In the genomic region with DNA sequence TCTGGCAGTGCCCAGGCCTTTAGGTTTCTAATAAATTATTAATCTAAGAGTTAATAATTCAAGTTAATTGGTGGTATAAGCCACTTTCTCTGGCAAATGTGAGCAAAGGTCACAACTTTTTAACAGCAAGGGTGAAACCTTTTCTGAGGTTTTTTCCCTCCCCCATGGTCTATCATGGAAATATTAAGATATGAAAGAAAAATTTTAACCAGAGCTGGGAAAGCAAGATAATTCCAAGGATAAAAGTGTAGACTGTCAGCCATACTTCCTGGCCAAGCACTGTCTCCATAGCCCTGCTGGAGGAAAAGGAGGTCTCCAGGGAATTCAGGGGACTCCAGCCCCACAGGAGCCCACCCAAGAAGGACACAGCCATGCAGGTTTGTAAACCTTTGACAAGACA, we compare ENCODE assay signal across 25 cellular contexts.
"Had no signal": no experiment of that assay in that cellular context is flagged by ENCODE, and none has a peak within 500 bp of the region (broad histone marks: within the 10 kb centered on the region; RNA-seq: fewer than 3 reads in every experiment).

No MANE protein-coding gene starts in this region.

- ATAC-seq: effector memory CD8-positive, alpha-beta T cell; esophagus mucosa; gastrocnemius medialis; heart right ventricle; left colon; left lobe of liver; lower lobe of right lung; mucosa of descending colon had no signal

- H3K27ac Mint-ChIP-seq: effector memory CD8-positive, alpha-beta T cell; endodermal cell; mesothelial cell of epicardium had no signal

- H3K4me3 Mint-ChIP-seq: effector memory CD8-positive, alpha-beta T cell; endodermal cell; mesothelial cell of epicardium had no signal

- DNase-seq: dermis blood vessel endothelial cell; dorsolateral prefrontal cortex; effector CD8-positive, alpha-beta T cell; effector memory CD8-positive, alpha-beta T cell; endodermal cell; erythroblast; esophagus squamous epithelium; foreskin fibroblast; foreskin melanocyte; gastrocnemius medialis; glutamatergic neuron; head of caudate nucleus; heart right ventricle; hippocampal formation; kidney glomerular epithelial cell; left colon; left ventricle myocardium inferior; lower lobe of right lung; mesenchymal stem cell; mucosa of descending colon had no signal

- H3K4me1 ChIP-seq: esophagus squamous epithelium, gastrocnemius medialis had no signal

- H3K9me3 ChIP-seq: esophagus squamous epithelium, gastrocnemius medialis, left ventricle myocardium inferior, lower lobe of right lung, mucosa of descending colon had no signal

- H3K36me3 Mint-ChIP-seq: mesothelial cell of epicardium had no signal

- H3K27ac ChIP-seq: epithelial cell of prostate, esophagus squamous epithelium, gastrocnemius medialis, heart right ventricle, left ventricle myocardium inferior, lower lobe of right lung had no signal

- H3K27me3 ChIP-seq: gastrocnemius medialis, heart right ventricle had no signal

- H3K36me3 ChIP-seq: esophagus squamous epithelium, gastrocnemius medialis, heart right ventricle, left ventricle myocardium inferior, lower lobe of right lung had no signal

- H3K9me3 Mint-ChIP-seq: effector memory CD8-positive, alpha-beta T cell had no signal

- H3K4me1 Mint-ChIP-seq: endodermal cell had no signal

- H3K4me3 ChIP-seq: coronary artery, dorsolateral prefrontal cortex, esophagus squamous epithelium, gastrocnemius medialis, heart right ventricle, left ventricle myocardium inferior, lower lobe of right lung, mucosa of descending colon had no signal
